In genomic region chr3:19248143-19248542, GRCh38 we compare ENCODE assay signal across 32 cellular contexts.
DNase-seq lines count a peak whose midpoint lies in the region; ATAC-seq and TF ChIP-seq lines count a peak whose summit lies in the region.
"Had no signal": no experiment of that assay in that cellular context is flagged by ENCODE, and none has a peak within 500 bp of the region (broad histone marks: within the 10 kb centered on the region; RNA-seq: fewer than 3 reads in every experiment).

No MANE protein-coding gene starts in this region.

- H3K4me3 ChIP-seq in tibial artery (no peak overlapping the region), Karpas-422 (ENCODE audit: low read length) (no peak overlapping the region)
- H3K4me3 ChIP-seq: BLaER1, heart left ventricle, left lung, pancreas, transverse colon had no signal

- H3K36me3 ChIP-seq in tibial artery, result no peaks in the 10 kb centered on the region
- H3K36me3 ChIP-seq in Karpas-422 (ENCODE audit: insufficient read depth, low read length), result no peaks in the 10 kb centered on the region
- H3K36me3 ChIP-seq: BLaER1, heart left ventricle, left lung, pancreas, transverse colon had no signal

- TF ChIP-seq CTCF in tibial artery (IDR thresholded peaks at IDR 0.05), result no peak

- peaks cover 16% of the 10 kb centered on the region for H3K4me1 Mint-ChIP-seq in stimulated activated memory B cell treated with anti-CD40 and anti-IgM and Interleukin-4, amounts not matched to agents 10 μg/mL and 1 μg/mL and 100 μg/mL, for 72 hours
- H3K4me1 Mint-ChIP-seq: activated CD4-positive, alpha-beta T cell treated with anti-CD3 and anti-CD28 coated beads for 36 hours; activated naive CD4-positive, alpha-beta T cell treated with anti-CD3 and anti-CD28 coated beads, Interleukin-2, amount 50 U/mL, for 24 hours; activated T-helper 17 cell treated with anti-CD3 and anti-CD28 coated beads, Interleukin-2, amount 50 U/mL, for 72 hours; neural crest cell had no signal

- DNase-seq in tibial artery (no peak), Karpas-422 (no peak)
- no peak for DNase-seq in effector CD4-positive, alpha-beta T cell
- DNase-seq: activated CD4-positive, alpha-beta T cell treated with anti-CD3 and anti-CD28 coated beads for 36 hours; amniotic stem cell; cerebellar nuclear complex; foreskin melanocyte; H9; heart left ventricle; islet precursor cell; left lung; MM.1S; NCI-H1417 treated with DMSO at 0.1 percent for 48 hours; NCI-H2081 treated with DMSO at 0.1 percent for 48 hours; NCI-H345; pancreas; SIG-M5; stimulated activated CD4-positive, alpha-beta T cell treated with anti-CD3 and anti-CD28 coated beads, Interleukin-15, amount 100 ng/mL, for 24 hours; stimulated activated CD4-positive, alpha-beta T cell treated with anti-CD3 and anti-CD28 coated beads, Interleukin-4, amount 100 ng/mL, for 4 hours; SW 1271; T-helper 9 cell; transverse colon had no signal

- no peaks in the 10 kb centered on the region for H3K27me3 Mint-ChIP-seq in stimulated activated memory B cell treated with anti-CD40 and anti-IgM and Interleukin-4, amounts not matched to agents 10 μg/mL and 1 μg/mL and 100 μg/mL, for 72 hours
- H3K27me3 Mint-ChIP-seq: activated CD4-positive, alpha-beta T cell treated with anti-CD3 and anti-CD28 coated beads for 36 hours; activated T-helper 17 cell treated with anti-CD3 and anti-CD28 coated beads, Interleukin-2, amount 50 U/mL, for 72 hours had no signal

- peaks cover 6% of the 10 kb centered on the region for H3K36me3 Mint-ChIP-seq in stimulated activated memory B cell treated with anti-CD40 and anti-IgM and Interleukin-4, amounts not matched to agents 10 μg/mL and 1 μg/mL and 100 μg/mL, for 72 hours
- H3K36me3 Mint-ChIP-seq: activated naive CD4-positive, alpha-beta T cell treated with anti-CD3 and anti-CD28 coated beads, Interleukin-2, amount 50 U/mL, for 24 hours had no signal

- H3K9me3 ChIP-seq in tibial artery, result peaks cover 0 to 9% (median 0%) of the 10 kb centered on the region in 3 donors
- H3K9me3 ChIP-seq in Karpas-422 (ENCODE audit: low read length), result peaks cover 14% of the 10 kb centered on the region
- H3K9me3 ChIP-seq: pancreas had no signal

- H3K27me3 ChIP-seq in tibial artery (no peaks in the 10 kb centered on the region), Karpas-422 (ENCODE audit: low read length) (no peaks in the 10 kb centered on the region)
- H3K27me3 ChIP-seq: BLaER1, heart left ventricle, left lung, pancreas, transverse colon had no signal

- intact Hi-C loops in tibial artery (cut with DNase I; ENCODE audit: low total_unique reads), result no loop called here

- H3K27ac Mint-ChIP-seq in stimulated activated memory B cell treated with anti-CD40 and anti-IgM and Interleukin-4, amounts not matched to agents 10 μg/mL and 1 μg/mL and 100 μg/mL, for 72 hours, result peak overlapping the region; percentile 54
- H3K27ac Mint-ChIP-seq: activated CD4-positive, alpha-beta T cell treated with anti-CD3 and anti-CD28 coated beads for 36 hours; activated naive CD4-positive, alpha-beta T cell treated with anti-CD3 and anti-CD28 coated beads, Interleukin-2, amount 50 U/mL, for 24 hours; activated T-helper 17 cell treated with anti-CD3 and anti-CD28 coated beads, Interleukin-2, amount 50 U/mL, for 72 hours; brain; H9 had no signal

- ATAC-seq in GM18907 (IDR thresholded peaks at IDR 0.05; ENCODE audit: unreplicated experiment) (peak; percentile 44), GM21576 (IDR thresholded peaks at IDR 0.05; ENCODE audit: unreplicated experiment) (peak; percentile 62), HG03432 (IDR thresholded peaks at IDR 0.05; ENCODE audit: unreplicated experiment) (peak; percentile 71)
- no peak for ATAC-seq in stimulated activated memory B cell treated with anti-CD40 and anti-IgM and Interleukin-4, amounts not matched to agents 10 μg/mL and 1 μg/mL and 100 μg/mL, for 72 hours
- ATAC-seq: activated CD4-positive, alpha-beta T cell treated with anti-CD3 and anti-CD28 coated beads for 36 hours; activated T-helper 17 cell treated with anti-CD3 and anti-CD28 coated beads, Interleukin-2, amount 50 U/mL, for 72 hours; heart left ventricle; left lung; pancreas had no signal

- no peak overlapping the region for H3K27ac ChIP-seq in tibial artery
- H3K27ac ChIP-seq in Karpas-422 (ENCODE audit: low read length), result no peak overlapping the region
- H3K27ac ChIP-seq: BLaER1, heart left ventricle, KMS-11, left lung, pancreas, transverse colon had no signal

- H3K4me2 ChIP-seq in Karpas-422 (ENCODE audit: low read depth, low read length, poor library complexity, severe bottlenecking), result no peak overlapping the region
- H3K4me2 ChIP-seq: BLaER1, KMS-11 had no signal

- no peak overlapping the region for H3K4me3 Mint-ChIP-seq in stimulated activated memory B cell treated with anti-CD40 and anti-IgM and Interleukin-4, amounts not matched to agents 10 μg/mL and 1 μg/mL and 100 μg/mL, for 72 hours
- H3K4me3 Mint-ChIP-seq: activated CD4-positive, alpha-beta T cell treated with anti-CD3 and anti-CD28 coated beads for 36 hours; activated naive CD4-positive, alpha-beta T cell treated with anti-CD3 and anti-CD28 coated beads, Interleukin-2, amount 50 U/mL, for 24 hours; activated T-helper 17 cell treated with anti-CD3 and anti-CD28 coated beads, Interleukin-2, amount 50 U/mL, for 72 hours; brain; H9; neural crest cell had no signal

- no peaks in the 10 kb centered on the region for H4K20me1 ChIP-seq in Karpas-422 (ENCODE audit: insufficient read depth, low read depth, low read length)
- H4K20me1 ChIP-seq: BLaER1 had no signal

- no peaks in the 10 kb centered on the region for H3K4me1 ChIP-seq in tibial artery
- no peaks in the 10 kb centered on the region for H3K4me1 ChIP-seq in Karpas-422 (ENCODE audit: low read length)
- H3K4me1 ChIP-seq: BLaER1, heart left ventricle, left lung, pancreas, transverse colon had no signal

- H2AFZ ChIP-seq in Karpas-422 (ENCODE audit: low read length), result no peak overlapping the region

- no peak overlapping the region for H3K9ac ChIP-seq in Karpas-422 (ENCODE audit: low read length)
- H3K9ac ChIP-seq: BLaER1, KMS-11 had no signal

- no peaks in the 10 kb centered on the region; the same call in 1 of the 2 replicates for H3K9me2 ChIP-seq in Karpas-422 (replicated peaks; ENCODE audit: insufficient read depth, low read length)

- H3K9me3 Mint-ChIP-seq in stimulated activated memory B cell treated with anti-CD40 and anti-IgM and Interleukin-4, amounts not matched to agents 10 μg/mL and 1 μg/mL and 100 μg/mL, for 72 hours, result no peaks in the 10 kb centered on the region
- H3K9me3 Mint-ChIP-seq: activated naive CD4-positive, alpha-beta T cell treated with anti-CD3 and anti-CD28 coated beads, Interleukin-2, amount 50 U/mL, for 24 hours had no signal

- H3K79me2 ChIP-seq in Karpas-422 (ENCODE audit: low read length), result no peaks in the 10 kb centered on the region
